In the genomic region with DNA sequence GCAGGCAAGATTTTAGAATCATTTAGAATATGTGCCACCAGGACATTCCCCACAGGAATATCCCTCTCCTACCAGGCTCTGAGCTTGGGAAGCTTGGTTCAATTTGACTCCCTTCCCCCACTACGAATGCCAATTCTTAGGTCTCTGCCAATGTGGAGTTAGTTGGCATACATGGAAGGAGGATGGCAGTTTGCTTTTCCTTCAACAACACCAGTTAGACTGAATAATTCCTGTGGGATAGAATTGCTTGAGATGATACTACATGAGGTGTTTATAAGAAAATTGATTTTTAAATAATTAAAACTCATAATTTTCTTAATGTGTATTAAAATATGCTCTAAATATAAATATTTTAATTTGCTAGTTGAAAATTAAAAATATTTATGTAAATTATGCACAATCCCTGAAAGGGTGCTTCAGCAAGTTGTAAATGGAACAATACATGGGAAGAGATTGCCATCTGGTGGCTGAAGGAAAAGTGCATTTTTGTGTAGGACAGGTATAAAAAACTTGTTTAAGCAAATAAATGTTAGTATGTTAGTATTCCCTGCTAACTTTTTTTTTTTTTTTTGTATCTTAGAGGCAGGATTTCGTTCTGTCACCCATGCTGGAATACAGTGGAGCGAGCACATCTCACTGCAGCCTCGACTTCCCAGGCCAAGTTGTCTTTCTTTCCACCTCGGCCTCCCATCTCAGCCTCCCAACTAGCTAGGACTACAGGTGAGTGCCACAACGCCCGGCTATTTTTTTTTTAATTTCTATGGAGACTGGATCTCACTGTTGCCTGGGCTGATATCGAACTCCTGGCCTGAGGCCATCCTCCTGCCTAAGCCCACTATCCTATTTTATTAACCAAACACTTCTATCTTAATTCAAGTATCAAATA, we compare ENCODE assay signal across 7 cellular contexts. TPM values are rescaled to one million over a fixed set of nuclear protein-coding genes. Genes with fewer than 3 reads are reported as not detected.
A peak's percentile ranks its signal among the peaks of the same experiment; 100 is the strongest.
DNase-seq lines count a peak whose midpoint lies in the region; ATAC-seq and TF ChIP-seq lines count a peak whose summit lies in the region.

No MANE protein-coding gene starts in this region.

- H3K4me1 Mint-ChIP-seq in activated CD8-positive, alpha-beta T cell treated with anti-CD3 and anti-CD28 coated beads, Interleukin-2, amount 10 ng/mL, durations not matched to agents 7 days and 5 days (ENCODE audit: low read depth): no peaks in the 10 kb centered on the region

- H3K9ac ChIP-seq in DND-41 (ENCODE audit: low read depth, low read length) (no peak overlapping the region), parathyroid adenoma (no peak overlapping the region)

- peak; percentile 80 for TF ChIP-seq CTCF in DND-41 (IDR thresholded peaks at IDR 0.05; ENCODE audit: borderline replicate concordance, extremely low read depth, low read length, poor library complexity, severe bottlenecking)
- TF ChIP-seq CTCF in foreskin keratinocyte (conservative IDR thresholded peaks at IDR 0.05): peak; percentile 96
- peak; percentile 79 for TF ChIP-seq CTCF in parathyroid adenoma (IDR thresholded peaks at IDR 0.05)

- no peak overlapping the region for H3K27ac ChIP-seq in DND-41 (ENCODE audit: low read length)
- no peak overlapping the region for H3K27ac ChIP-seq in foreskin keratinocyte
- no peak overlapping the region for H3K27ac ChIP-seq in parathyroid adenoma

- H3K79me2 ChIP-seq in DND-41 (ENCODE audit: insufficient read depth, low read length): no peaks in the 10 kb centered on the region
- no peaks in the 10 kb centered on the region for H3K79me2 ChIP-seq in parathyroid adenoma

- H3K36me3 ChIP-seq in DND-41 (ENCODE audit: insufficient read depth, low read length) (no peaks in the 10 kb centered on the region), parathyroid adenoma (ENCODE audit: control insufficient read depth, insufficient read depth, low read length) (no peaks in the 10 kb centered on the region)

- DNase-seq in DND-41: peak; percentile 40
- DNase-seq in H4 (ENCODE audit: low spot score): peak; percentile 68
- DNase-seq in NCI-H446 (lab: John Stamatoyannopoulos, UW): peak; percentile 53 to 60
- DNase-seq in activated CD8-positive, alpha-beta T cell treated with anti-CD3 and anti-CD28 coated beads, Interleukin-2, amount 10 ng/mL, durations not matched to agents 7 days and 5 days: peak; percentile 69
- DNase-seq in foreskin keratinocyte: peak in 1 of 2 donors; percentile 47

- no peaks in the 10 kb centered on the region for H4K20me1 ChIP-seq in DND-41 (ENCODE audit: insufficient read depth, low read length)

- H3K9me3 ChIP-seq in DND-41 (ENCODE audit: insufficient read depth, low read length, severe bottlenecking): no peaks in the 10 kb centered on the region
- no peaks in the 10 kb centered on the region for H3K9me3 ChIP-seq in parathyroid adenoma (ENCODE audit: control insufficient read depth, low read length)

- CTCF ChIA-PET in activated CD8-positive, alpha-beta T cell treated with anti-CD3 and anti-CD28 coated beads, Interleukin-2, amount 10 ng/mL, durations not matched to agents 7 days and 5 days (lab: Charles Lee): interaction anchor here (0.6 to 3.9 kb wide), 20 partner anchors 9 to 333 kb away, joined by 3 to 32 read pairs (median 4); a partner anchor contains a TSS

- H3K4me1 ChIP-seq in DND-41 (ENCODE audit: insufficient read depth, low read length) (no peaks in the 10 kb centered on the region), foreskin keratinocyte (peaks cover 8% of the 10 kb centered on the region), parathyroid adenoma (no peaks in the 10 kb centered on the region)

- POLR2A ChIA-PET in activated CD8-positive, alpha-beta T cell treated with anti-CD3 and anti-CD28 coated beads, Interleukin-2, amount 10 ng/mL, durations not matched to agents 7 days and 5 days (lab: Charles Lee): interaction anchor here (0.8 kb wide), 1 partner anchor 266 kb away, joined by 3 read pairs; no protein-coding TSS in a partner anchor

- H3K27me3 ChIP-seq in DND-41 (ENCODE audit: insufficient read depth, low read length, poor library complexity) (peaks cover 18% of the 10 kb centered on the region), foreskin keratinocyte (peaks cover 4% of the 10 kb centered on the region), parathyroid adenoma (ENCODE audit: control insufficient read depth, insufficient read depth, low read length) (no peaks in the 10 kb centered on the region)

- H3K27ac Mint-ChIP-seq in activated CD8-positive, alpha-beta T cell treated with anti-CD3 and anti-CD28 coated beads, Interleukin-2, amount 10 ng/mL, durations not matched to agents 7 days and 5 days: no peak overlapping the region

- H2AFZ ChIP-seq in DND-41 (ENCODE audit: low read depth, low read length): no peak overlapping the region
- no peak overlapping the region for H2AFZ ChIP-seq in parathyroid adenoma

- peaks cover 16% of the 10 kb centered on the region for H3K27me3 Mint-ChIP-seq in activated CD8-positive, alpha-beta T cell treated with anti-CD3 and anti-CD28 coated beads, Interleukin-2, amount 10 ng/mL, durations not matched to agents 7 days and 5 days (ENCODE audit: low read depth)

- peak; percentile 78 for ATAC-seq in DND-41 (ENCODE audit: insufficient read depth, low read depth)
- peak; percentile 65 for ATAC-seq in activated CD8-positive, alpha-beta T cell treated with anti-CD3 and anti-CD28 coated beads, Interleukin-2, amount 10 ng/mL, durations not matched to agents 7 days and 5 days
- peak; percentile 45 for ATAC-seq in foreskin keratinocyte
- ATAC-seq in HG03571 (IDR thresholded peaks at IDR 0.05; ENCODE audit: unreplicated experiment): no peak

- H3K4me3 ChIP-seq in DND-41 (ENCODE audit: low read depth in 1 of 2, low read length in 2 of 2) (no peak overlapping the region), parathyroid adenoma (ENCODE audit: low read depth, low read length) (no peak overlapping the region)

- H3K4me2 ChIP-seq in DND-41 (ENCODE audit: insufficient read depth, low read length): no peak overlapping the region
- H3K4me2 ChIP-seq in parathyroid adenoma (ENCODE audit: low read length): no peak overlapping the region

- no peaks in the 10 kb centered on the region for H3K9me3 Mint-ChIP-seq in activated CD8-positive, alpha-beta T cell treated with anti-CD3 and anti-CD28 coated beads, Interleukin-2, amount 10 ng/mL, durations not matched to agents 7 days and 5 days (ENCODE audit: insufficient read depth)

- no peak overlapping the region for H3K4me3 Mint-ChIP-seq in activated CD8-positive, alpha-beta T cell treated with anti-CD3 and anti-CD28 coated beads, Interleukin-2, amount 10 ng/mL, durations not matched to agents 7 days and 5 days

- no peaks in the 10 kb centered on the region for H3K36me3 Mint-ChIP-seq in activated CD8-positive, alpha-beta T cell treated with anti-CD3 and anti-CD28 coated beads, Interleukin-2, amount 10 ng/mL, durations not matched to agents 7 days and 5 days (ENCODE audit: low read depth)

RNA-seq across cellular contexts. Expression of a gene that starts 25.8 kb away (rescaled TPM):
- total RNA-seq in H4 (2014; rRNA removed; shearing (Covaris generic)): 156 and 176 TPM in 2 replicates
- 10 to 100 TPM; 87.5 to 90.8 TPM for total RNA-seq in activated CD8-positive, alpha-beta T cell treated with anti-CD3 and anti-CD28 coated beads, Interleukin-2, amount 10 ng/mL, durations not matched to agents 7 days and 5 days
- 177 and 178 TPM in 2 replicates for total RNA-seq in foreskin keratinocyte
- 164 and 177 TPM in 2 replicates for polyA plus RNA-seq in foreskin keratinocyte

RNA-seq across cellular contexts. Expression of a gene that starts 54.8 kb away (rescaled TPM):
- total RNA-seq in H4 (2014; rRNA removed; shearing (Covaris generic)): 97.3 and 108 TPM in 2 replicates
- 10 to 100 TPM; 23.1 to 27.7 TPM for total RNA-seq in activated CD8-positive, alpha-beta T cell treated with anti-CD3 and anti-CD28 coated beads, Interleukin-2, amount 10 ng/mL, durations not matched to agents 7 days and 5 days
- 38.2 and 38.3 TPM in 2 replicates for total RNA-seq in foreskin keratinocyte
- 26.7 and 30.9 TPM in 2 replicates for polyA plus RNA-seq in foreskin keratinocyte
